In genomic region chr10:79142522-79143309, GRCh38 we compare ENCODE assay signal across 10 cellular contexts.
DNase-seq lines count a peak whose midpoint lies in the region; ATAC-seq and TF ChIP-seq lines count a peak whose summit lies in the region.
"Had no signal": no experiment of that assay in that cellular context is flagged by ENCODE, and none has a peak within 500 bp of the region (broad histone marks: within the 10 kb centered on the region; RNA-seq: fewer than 3 reads in every experiment).

No MANE protein-coding gene starts in this region.

- H3K9me3 Mint-ChIP-seq in activated naive CD4-positive, alpha-beta T cell treated with anti-CD3 and anti-CD28 coated beads, Interleukin-2, amount 10 ng/mL, durations not matched to agents 7 days and 5 days = no peaks in the 10 kb centered on the region
- no peaks in the 10 kb centered on the region for H3K9me3 Mint-ChIP-seq in activated CD4-positive, alpha-beta memory T cell treated with anti-CD3 and anti-CD28 coated beads for 36 hours
- H3K9me3 Mint-ChIP-seq: IgD-negative memory B cell had no signal

- peaks cover 74% of the 10 kb centered on the region for H3K4me1 Mint-ChIP-seq in activated naive CD4-positive, alpha-beta T cell treated with anti-CD3 and anti-CD28 coated beads, Interleukin-2, amount 10 ng/mL, durations not matched to agents 7 days and 5 days
- H3K4me1 Mint-ChIP-seq in activated CD4-positive, alpha-beta memory T cell treated with anti-CD3 and anti-CD28 coated beads for 36 hours (ENCODE audit: low read depth) = peaks cover 35% of the 10 kb centered on the region

- in situ Hi-C loops in transverse colon (cut with MboI; ENCODE audit: low pct_ligation_motif_present in 1 of 4, low pct_unique_long_range_greater_than_20kb in 1 of 4, low sequenced_read_pairs in 3 of 4) = no loop called here

- TF ChIP-seq CTCF in RWPE1 (conservative IDR thresholded peaks at IDR 0.05; ENCODE audit: low read depth) (no peak), foreskin keratinocyte (conservative IDR thresholded peaks at IDR 0.05) (peak; percentile 19), transverse colon (IDR thresholded peaks at IDR 0.05) (no peak)

- intact Hi-C loops in transverse colon (cut with DNase I; ENCODE audit: low total_unique reads) = no loop called here
- intact Hi-C loops in activated CD4-positive, alpha-beta memory T cell treated with anti-CD3 and anti-CD28 coated beads for 36 hours (cut with micrococcal nuclease) = no loop called here

- no peaks in the 10 kb centered on the region for H3K27me3 ChIP-seq in foreskin keratinocyte
- no peaks in the 10 kb centered on the region for H3K27me3 ChIP-seq in transverse colon

- POLR2A ChIA-PET in RWPE1 (lab: Yijun Ruan, JAX; ENCODE audit: low non-redundant PET) = no interaction called here
- POLR2A ChIA-PET in activated CD4-positive, alpha-beta memory T cell treated with anti-CD3 and anti-CD28 coated beads for 36 hours (lab: Charles Lee) = interaction anchor here (1.1 kb wide), 1 partner anchor 9 kb away, joined by 3 read pairs; no protein-coding TSS in a partner anchor

- H3K4me3 Mint-ChIP-seq in activated naive CD4-positive, alpha-beta T cell treated with anti-CD3 and anti-CD28 coated beads, Interleukin-2, amount 10 ng/mL, durations not matched to agents 7 days and 5 days = no peak overlapping the region
- H3K4me3 Mint-ChIP-seq in activated CD4-positive, alpha-beta memory T cell treated with anti-CD3 and anti-CD28 coated beads for 36 hours = no peak overlapping the region
- H3K4me3 Mint-ChIP-seq: IgD-negative memory B cell had no signal

- ATAC-seq in foreskin keratinocyte (no peak), HG02678 (IDR thresholded peaks at IDR 0.05; ENCODE audit: unreplicated experiment) (no peak), HG02970 (IDR thresholded peaks at IDR 0.05; ENCODE audit: low FRiP score, unreplicated experiment) (no peak)

- H3K27ac ChIP-seq in RWPE1 (peak overlapping the region; percentile 99), foreskin keratinocyte (no peak overlapping the region), transverse colon (peak overlapping the region; percentile 44 to 86 (median 47))
- H3K27ac ChIP-seq: prostate gland had no signal

- no peaks in the 10 kb centered on the region for H3K9me3 ChIP-seq in transverse colon
- H3K9me3 ChIP-seq: prostate gland had no signal

- no peak for TF ChIP-seq POLR2A in transverse colon (IDR thresholded peaks at IDR 0.05)

- H3K36me3 Mint-ChIP-seq in activated naive CD4-positive, alpha-beta T cell treated with anti-CD3 and anti-CD28 coated beads, Interleukin-2, amount 10 ng/mL, durations not matched to agents 7 days and 5 days = peaks cover 11% of the 10 kb centered on the region
- no peaks in the 10 kb centered on the region for H3K36me3 Mint-ChIP-seq in activated CD4-positive, alpha-beta memory T cell treated with anti-CD3 and anti-CD28 coated beads for 36 hours
- H3K36me3 Mint-ChIP-seq: IgD-negative memory B cell had no signal

- CTCF ChIA-PET in activated naive CD4-positive, alpha-beta T cell treated with anti-CD3 and anti-CD28 coated beads, Interleukin-2, amount 10 ng/mL, durations not matched to agents 7 days and 5 days (lab: Charles Lee) = no interaction called here
- CTCF ChIA-PET in RWPE1 (lab: Yijun Ruan, JAX) = interaction anchor here (0.5 to 0.7 kb wide), 3 partner anchors 26 to 202 kb away, joined by 3 to 5 read pairs (median 3); no protein-coding TSS in a partner anchor
- CTCF ChIA-PET in activated CD4-positive, alpha-beta memory T cell treated with anti-CD3 and anti-CD28 coated beads for 36 hours (lab: Charles Lee) = no interaction called here

- no peaks in the 10 kb centered on the region for H3K27me3 Mint-ChIP-seq in activated naive CD4-positive, alpha-beta T cell treated with anti-CD3 and anti-CD28 coated beads, Interleukin-2, amount 10 ng/mL, durations not matched to agents 7 days and 5 days
- H3K27me3 Mint-ChIP-seq in activated CD4-positive, alpha-beta memory T cell treated with anti-CD3 and anti-CD28 coated beads for 36 hours = no peaks in the 10 kb centered on the region

- peak overlapping the region; percentile 30 for H3K27ac Mint-ChIP-seq in activated naive CD4-positive, alpha-beta T cell treated with anti-CD3 and anti-CD28 coated beads, Interleukin-2, amount 10 ng/mL, durations not matched to agents 7 days and 5 days
- H3K27ac Mint-ChIP-seq in activated CD4-positive, alpha-beta memory T cell treated with anti-CD3 and anti-CD28 coated beads for 36 hours = no peak overlapping the region
- H3K27ac Mint-ChIP-seq: IgD-negative memory B cell had no signal

- WGBS in transverse colon (ENCODE audit: low coverage in 1 of 2), 2 donors = 51 to 81% methylated on average over 3 to 13 of the region's 13 CpGs

- TF ChIP-seq EP300 in transverse colon (IDR thresholded peaks at IDR 0.05; ENCODE audit: low read depth) = no peak

- H3K4me1 ChIP-seq in foreskin keratinocyte = no peaks in the 10 kb centered on the region
- H3K4me1 ChIP-seq in transverse colon = peaks cover 45 to 67% (median 52%) of the 10 kb centered on the region in 4 donors

- peaks cover 0 to 5% (median 0%) of the 10 kb centered on the region in 4 donors for H3K36me3 ChIP-seq in transverse colon
- H3K36me3 ChIP-seq: prostate gland had no signal

- no peak for DNase-seq in activated naive CD4-positive, alpha-beta T cell treated with anti-CD3 and anti-CD28 coated beads, Interleukin-2, amount 10 ng/mL, durations not matched to agents 7 days and 5 days
- no peak for DNase-seq in activated naive CD4-positive, alpha-beta T cell treated with anti-CD3 and anti-CD28 coated beads, Interleukin-2, amount 50 U/mL, for 16 hours
- DNase-seq in RWPE1 (ENCODE audit: low spot score) = no peak
- DNase-seq in foreskin keratinocyte = no peak
- DNase-seq in transverse colon = no peak
- no peak for DNase-seq in activated CD4-positive, alpha-beta memory T cell treated with anti-CD3 and anti-CD28 coated beads for 36 hours

- no peak overlapping the region for H3K4me3 ChIP-seq in transverse colon
- H3K4me3 ChIP-seq: prostate gland had no signal
